9 cellular contexts compared by ENCODE assay signal in genomic region chr9:129487307-129487657, GRCh38.
DNase-seq lines count a peak whose midpoint lies in the region; ATAC-seq and TF ChIP-seq lines count a peak whose summit lies in the region.
"Had no signal": no experiment of that assay in that cellular context is flagged by ENCODE, and none has a peak within 500 bp of the region (broad histone marks: within the 10 kb centered on the region; RNA-seq: fewer than 3 reads in every experiment).

No MANE protein-coding gene starts in this region.

- DNase-seq in CD4-positive, CD25-positive, alpha-beta regulatory T cell = no peak
- DNase-seq in SK-N-MC (ENCODE audit: low read depth, low spot score) = no peak
- no peak for DNase-seq in esophagus muscularis mucosa (ENCODE audit: extremely low spot score)
- DNase-seq in posterior vena cava (ENCODE audit: low spot score) = peak; percentile 71
- no peak for DNase-seq in medulla oblongata (ENCODE audit: extremely low spot score)
- DNase-seq: MM.1S had no signal

- H3K27me3 Mint-ChIP-seq in CD4-positive, CD25-positive, alpha-beta regulatory T cell = peaks cover 9% of the 10 kb centered on the region

- peak overlapping the region; percentile 57 for H3K4me3 ChIP-seq in CD4-positive, CD25-positive, alpha-beta regulatory T cell (ENCODE audit: low read depth, low read length)
- no peak overlapping the region for H3K4me3 ChIP-seq in SK-N-MC
- peak overlapping the region in 2 of 4 donors; percentile 61 to 62 for H3K4me3 ChIP-seq in esophagus muscularis mucosa

- TF ChIP-seq EP300 in esophagus muscularis mucosa (IDR thresholded peaks at IDR 0.05) = no peak

- peaks cover 67% of the 10 kb centered on the region for H3K4me1 ChIP-seq in CD4-positive, CD25-positive, alpha-beta regulatory T cell (ENCODE audit: control insufficient read depth, insufficient read depth, low read length, poor library complexity, severe bottlenecking)
- H3K4me1 ChIP-seq in esophagus muscularis mucosa = peaks cover 75 to 98% (median 93%) of the 10 kb centered on the region in 4 donors

- peaks cover 0 to 67% (median 41%) of the 10 kb centered on the region in 4 donors for H3K4me1 Mint-ChIP-seq in CD4-positive, CD25-positive, alpha-beta regulatory T cell

- no peaks in the 10 kb centered on the region for H3K9me3 Mint-ChIP-seq in CD4-positive, CD25-positive, alpha-beta regulatory T cell

- H3K27ac Mint-ChIP-seq in CD4-positive, CD25-positive, alpha-beta regulatory T cell = peak overlapping the region; percentile 95 to 100 (median 98)

- H3K9ac ChIP-seq in SK-N-MC (ENCODE audit: insufficient read length) = peak overlapping the region; percentile 78

- WGBS in esophagus muscularis mucosa = 56% methylated on average over 3 of the region's 3 CpGs

- H3K36me3 Mint-ChIP-seq in CD4-positive, CD25-positive, alpha-beta regulatory T cell = no peaks in the 10 kb centered on the region

- TF ChIP-seq POLR2A in esophagus muscularis mucosa (IDR thresholded peaks at IDR 0.05; ENCODE audit: low read depth) = no peak

- no peaks in the 10 kb centered on the region for H3K9me3 ChIP-seq in CD4-positive, CD25-positive, alpha-beta regulatory T cell (ENCODE audit: control insufficient read depth in 2 of 2, low read length in 2 of 2)
- H3K9me3 ChIP-seq in SK-N-MC (ENCODE audit: low read depth, low read length) (no peaks in the 10 kb centered on the region), esophagus muscularis mucosa (no peaks in the 10 kb centered on the region)

- intact Hi-C loops in esophagus muscularis mucosa (cut with DNase I) = no loop called here
- intact Hi-C loops in posterior vena cava (cut with DNase I) = no loop called here

- no peak for TF ChIP-seq CTCF in esophagus muscularis mucosa (IDR thresholded peaks at IDR 0.05)

- peak overlapping the region; percentile 92 for H3K27ac ChIP-seq in CD4-positive, CD25-positive, alpha-beta regulatory T cell (ENCODE audit: insufficient read depth, low read length, poor library complexity, severe bottlenecking)
- H3K27ac ChIP-seq in SK-N-MC (peak overlapping the region; percentile 100), esophagus muscularis mucosa (replicated peaks in 1 of 4) (peak overlapping the region; percentile 97 to 100 (median 98))

- no peaks in the 10 kb centered on the region for H3K36me3 ChIP-seq in CD4-positive, CD25-positive, alpha-beta regulatory T cell (ENCODE audit: control insufficient read depth, insufficient read depth, low read length)
- H3K36me3 ChIP-seq in SK-N-MC (ENCODE audit: insufficient read depth, low read length) = no peaks in the 10 kb centered on the region
- H3K36me3 ChIP-seq in esophagus muscularis mucosa = peaks cover 0 to 5% (median 2%) of the 10 kb centered on the region in 4 donors

- H3K4me3 Mint-ChIP-seq in CD4-positive, CD25-positive, alpha-beta regulatory T cell = peak overlapping the region; percentile 85 to 93 (median 90)

- no peaks in the 10 kb centered on the region for H3K27me3 ChIP-seq in CD4-positive, CD25-positive, alpha-beta regulatory T cell (ENCODE audit: control insufficient read depth, insufficient read depth, low read length)
- no peaks in the 10 kb centered on the region for H3K27me3 ChIP-seq in esophagus muscularis mucosa

- ATAC-seq in CD4-positive, CD25-positive, alpha-beta regulatory T cell (ENCODE audit: low read depth in 2 of 2) = no peak
- ATAC-seq in GM18867 (IDR thresholded peaks at IDR 0.05; ENCODE audit: unreplicated experiment) (no peak), GM19351 (IDR thresholded peaks at IDR 0.05; ENCODE audit: unreplicated experiment) (no peak), HG03025 (IDR thresholded peaks at IDR 0.05; ENCODE audit: low FRiP score, unreplicated experiment) (no peak)
